In the genomic region with DNA sequence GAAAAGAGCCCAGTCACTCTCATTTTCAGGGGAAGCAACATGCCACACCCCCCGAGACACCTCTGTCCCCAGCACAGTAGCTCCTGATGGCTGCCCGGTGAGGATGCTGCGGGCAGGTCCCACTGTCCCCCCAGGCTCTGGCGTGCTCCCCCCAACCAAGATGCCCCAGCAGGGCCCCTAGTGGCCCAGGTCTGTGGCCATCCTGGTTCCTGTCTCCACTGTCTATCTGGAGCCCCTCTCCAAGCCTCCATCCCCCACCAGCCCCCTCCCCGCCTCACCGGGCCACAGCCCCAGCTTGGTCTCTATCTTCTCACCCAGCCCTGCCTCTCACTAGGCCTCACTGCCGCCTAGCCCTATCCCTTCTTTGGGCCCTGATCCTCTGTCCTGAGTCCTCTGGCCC, we compare ENCODE assay signal across 19 cellular contexts.
A peak's percentile ranks its signal among the peaks of the same experiment; 100 is the strongest.
DNase-seq lines count a peak whose midpoint lies in the region; ATAC-seq and TF ChIP-seq lines count a peak whose summit lies in the region.
"Had no signal": no experiment of that assay in that cellular context is flagged by ENCODE, and none has a peak within 500 bp of the region (broad histone marks: within the 10 kb centered on the region; RNA-seq: fewer than 3 reads in every experiment).

No MANE protein-coding gene starts in this region.

- H3K27ac Mint-ChIP-seq in H9 (peak overlapping the region in 2 of 3 experiments; percentile 23 to 76; a peak in 2 of 7 replicates), neural progenitor cell (peak overlapping the region; percentile 66)
- H3K27ac Mint-ChIP-seq in effector memory CD8-positive, alpha-beta T cell, result peak overlapping the region; percentile 89 to 98
- H3K27ac Mint-ChIP-seq in activated CD4-positive, alpha-beta memory T cell treated with anti-CD3 and anti-CD28 coated beads for 36 hours, result no peak overlapping the region
- H3K27ac Mint-ChIP-seq: CD8-positive, alpha-beta T cell had no signal

- H3K4me1 Mint-ChIP-seq in H9 (peaks cover 24 to 41% of the 10 kb centered on the region in 2 experiments), neural progenitor cell (peaks cover 53% of the 10 kb centered on the region)
- H3K4me1 Mint-ChIP-seq in effector memory CD8-positive, alpha-beta T cell (ENCODE audit: low read depth in 2 of 2), result peaks cover 11 to 12% of the 10 kb centered on the region in 2 donors
- peaks cover 5% of the 10 kb centered on the region for H3K4me1 Mint-ChIP-seq in activated CD4-positive, alpha-beta memory T cell treated with anti-CD3 and anti-CD28 coated beads for 36 hours (ENCODE audit: low read depth)

- no peak overlapping the region for H2BK15ac ChIP-seq in H9 (ENCODE audit: low read depth, low read length)

- CTCF ChIA-PET in activated CD4-positive, alpha-beta memory T cell treated with anti-CD3 and anti-CD28 coated beads for 36 hours (lab: Charles Lee), result interaction anchor here (0.6 to 2.4 kb wide), 4 partner anchors 13 to 311 kb away, joined by 3 to 11 read pairs (median 3); no protein-coding TSS in a partner anchor

- H3K4me3 Mint-ChIP-seq in H9 (no peak overlapping the region; a peak in 1 of 5 replicates), neural progenitor cell (no peak overlapping the region)
- peak overlapping the region; percentile 69 to 74 for H3K4me3 Mint-ChIP-seq in effector memory CD8-positive, alpha-beta T cell
- no peak overlapping the region for H3K4me3 Mint-ChIP-seq in activated CD4-positive, alpha-beta memory T cell treated with anti-CD3 and anti-CD28 coated beads for 36 hours
- H3K4me3 Mint-ChIP-seq: CD8-positive, alpha-beta T cell had no signal

- no peak overlapping the region for H2BK120ac ChIP-seq in H9 (ENCODE audit: low read depth, low read length, poor library complexity, severe bottlenecking)

- H3K27me3 ChIP-seq in H9 (ENCODE audit: insufficient read depth, low read length), result no peaks in the 10 kb centered on the region
- no peaks in the 10 kb centered on the region for H3K27me3 ChIP-seq in neural progenitor cell
- peaks cover 24% of the 10 kb centered on the region for H3K27me3 ChIP-seq in upper lobe of right lung
- no peaks in the 10 kb centered on the region for H3K27me3 ChIP-seq in BE2C

- H3K4ac ChIP-seq in H9 (ENCODE audit: low read depth, low read length), result no peak overlapping the region

- no peak overlapping the region for H3K23ac ChIP-seq in H9 (ENCODE audit: insufficient read length, low read depth, low read length)

- H3K56ac ChIP-seq in H9 (ENCODE audit: insufficient read length, low read depth, low read length), result no peak overlapping the region

- no peak overlapping the region for H3T11ph ChIP-seq in H9 (ENCODE audit: low read length)

- H4K20me1 ChIP-seq in H9 (ENCODE audit: control insufficient read depth, insufficient read depth, insufficient read length) (no peaks in the 10 kb centered on the region), neural progenitor cell (ENCODE audit: low read depth) (no peaks in the 10 kb centered on the region)

- H3K27ac ChIP-seq in H9 (ENCODE audit: insufficient read length, low read depth, low read length) (no peak overlapping the region), neural progenitor cell (no peak overlapping the region), upper lobe of right lung (no peak overlapping the region)
- H3K27ac ChIP-seq: RWPE1 had no signal

- ATAC-seq in effector memory CD8-positive, alpha-beta T cell (replicated peaks), result no peak
- ATAC-seq in upper lobe of right lung, result no peak
- ATAC-seq: CD8-positive, alpha-beta T cell; Panc1 had no signal

- POLR2A ChIA-PET in activated CD4-positive, alpha-beta memory T cell treated with anti-CD3 and anti-CD28 coated beads for 36 hours (lab: Charles Lee), result no interaction called here

- H3K27me3 Mint-ChIP-seq in H9 (ENCODE audit: low read depth), result peaks cover 7% of the 10 kb centered on the region
- peaks cover 16 to 49% of the 10 kb centered on the region in 2 donors for H3K27me3 Mint-ChIP-seq in effector memory CD8-positive, alpha-beta T cell
- H3K27me3 Mint-ChIP-seq in neural progenitor cell (ENCODE audit: insufficient read depth, low read depth), result peaks cover 9% of the 10 kb centered on the region
- peaks cover 17% of the 10 kb centered on the region for H3K27me3 Mint-ChIP-seq in activated CD4-positive, alpha-beta memory T cell treated with anti-CD3 and anti-CD28 coated beads for 36 hours

- H3K4me3 ChIP-seq in neural progenitor cell, result no peak overlapping the region
- no peak overlapping the region for H3K4me3 ChIP-seq in upper lobe of right lung
- no peak overlapping the region for H3K4me3 ChIP-seq in BE2C (ENCODE audit: low read depth, low read length)

- no peaks in the 10 kb centered on the region for H3K23me2 ChIP-seq in H9 (ENCODE audit: insufficient read length, low read depth, low read length, poor library complexity, severe bottlenecking)

- H3K4me2 ChIP-seq in H9 (ENCODE audit: insufficient read depth, insufficient read length, low read length) (no peak overlapping the region), neural progenitor cell (no peak overlapping the region)

- H2AFZ ChIP-seq in H9 (ENCODE audit: low read length), result no peak overlapping the region
- H2AFZ ChIP-seq in neural progenitor cell (replicated peaks), result no peak overlapping the region

- no peak for DNase-seq in H9
- DNase-seq in effector memory CD8-positive, alpha-beta T cell, result no peak
- no peak for DNase-seq in neural progenitor cell (ENCODE audit: low spot score)
- no peak for DNase-seq in upper lobe of right lung
- no peak for DNase-seq in activated CD4-positive, alpha-beta memory T cell treated with anti-CD3 and anti-CD28 coated beads for 36 hours
- no peak for DNase-seq in NCI-H146 (lab: John Stamatoyannopoulos, UW)
- no peak for DNase-seq in BE2C
- DNase-seq: NCI-H1048, NCI-H1417, NCI-H1694 treated with DMSO at 0.1 percent for 48 hours, NCI-H2081, NCI-H2227 treated with DMSO at 0.1 percent for 48 hours, NCI-H526 treated with DMSO at 0.1 percent for 48 hours, SHP77, T-helper 1 cell had no signal

- H3K9me3 Mint-ChIP-seq in H9 (no peaks in the 10 kb centered on the region; a peak in 1 of 5 replicates), neural progenitor cell (no peaks in the 10 kb centered on the region)
- H3K9me3 Mint-ChIP-seq in effector memory CD8-positive, alpha-beta T cell, result no peaks in the 10 kb centered on the region
- no peaks in the 10 kb centered on the region for H3K9me3 Mint-ChIP-seq in activated CD4-positive, alpha-beta memory T cell treated with anti-CD3 and anti-CD28 coated beads for 36 hours
- H3K9me3 Mint-ChIP-seq: CD8-positive, alpha-beta T cell had no signal

- H3K9me3 ChIP-seq in H9 (ENCODE audit: control insufficient read depth, low read depth, low read length) (no peaks in the 10 kb centered on the region), neural progenitor cell (ENCODE audit: low read depth) (no peaks in the 10 kb centered on the region), upper lobe of right lung (no peaks in the 10 kb centered on the region), BE2C (no peaks in the 10 kb centered on the region)
- H3K9me3 ChIP-seq: Caco-2 had no signal

- no peak overlapping the region for H3K18ac ChIP-seq in H9 (ENCODE audit: insufficient read length, low read depth, low read length)

- no peak overlapping the region for H4K5ac ChIP-seq in H9 (ENCODE audit: insufficient read length, low read depth, low read length)

- H2BK20ac ChIP-seq in H9 (ENCODE audit: low read depth, low read length, poor library complexity, severe bottlenecking), result no peak overlapping the region

- no peak overlapping the region for H2BK12ac ChIP-seq in H9 (ENCODE audit: insufficient read length, low read depth, low read length)

- H3K14ac ChIP-seq in H9 (ENCODE audit: insufficient read depth, low read length), result no peak overlapping the region

- H3F3A ChIP-seq in neural progenitor cell (ENCODE audit: low read depth), result peaks cover 34% of the 10 kb centered on the region

- H3K36me3 ChIP-seq in neural progenitor cell, result no peaks in the 10 kb centered on the region
- H3K36me3 ChIP-seq in upper lobe of right lung, result no peaks in the 10 kb centered on the region
- H3K36me3 ChIP-seq in BE2C, result no peaks in the 10 kb centered on the region

- no peak overlapping the region for H2BK5ac ChIP-seq in H9 (ENCODE audit: insufficient read length, low read length)

- H4K91ac ChIP-seq in H9 (ENCODE audit: insufficient read length, low read depth, low read length), result no peak overlapping the region

- intact Hi-C loops in upper lobe of right lung (cut with DNase I), result no loop called here
- intact Hi-C loops in activated CD4-positive, alpha-beta memory T cell treated with anti-CD3 and anti-CD28 coated beads for 36 hours (cut with micrococcal nuclease), result no loop called here

- H3K4me1 ChIP-seq in H9 (ENCODE audit: insufficient read depth, low read length) (peaks cover 8% of the 10 kb centered on the region; the same call in 1 of the 2 replicates), neural progenitor cell (peaks cover 7% of the 10 kb centered on the region), upper lobe of right lung (no peaks in the 10 kb centered on the region), BE2C (no peaks in the 10 kb centered on the region)
- H3K4me1 ChIP-seq: Caco-2 had no signal

- no peaks in the 10 kb centered on the region for H3K79me1 ChIP-seq in H9 (ENCODE audit: insufficient read depth, low read depth, low read length, poor library complexity, severe bottlenecking)

- H3K36me3 Mint-ChIP-seq in H9 (ENCODE audit: insufficient read depth in 1 of 3, low read depth in 3 of 3) (no peaks in the 10 kb centered on the region), neural progenitor cell (peaks cover 2% of the 10 kb centered on the region)
- H3K36me3 Mint-ChIP-seq in effector memory CD8-positive, alpha-beta T cell (ENCODE audit: insufficient read depth), result peaks cover 2% of the 10 kb centered on the region
- no peaks in the 10 kb centered on the region for H3K36me3 Mint-ChIP-seq in activated CD4-positive, alpha-beta memory T cell treated with anti-CD3 and anti-CD28 coated beads for 36 hours
- H3K36me3 Mint-ChIP-seq: CD8-positive, alpha-beta T cell had no signal

- no peak overlapping the region for H3K9ac ChIP-seq in H9 (ENCODE audit: extremely low read depth, insufficient read length, low read length)
- no peak overlapping the region for H3K9ac ChIP-seq in neural progenitor cell

- no peak overlapping the region for H4K8ac ChIP-seq in H9 (replicated peaks; ENCODE audit: insufficient read length, low read depth, low read length)

- no peak overlapping the region for H2AK5ac ChIP-seq in H9 (ENCODE audit: insufficient read length, low read length)

- H3K79me2 ChIP-seq in H9 (ENCODE audit: insufficient read depth, low read length) (no peaks in the 10 kb centered on the region), neural progenitor cell (ENCODE audit: low read depth) (no peaks in the 10 kb centered on the region)

- TF ChIP-seq CTCF in H9 (conservative IDR thresholded peaks at IDR 0.05) (no peak), neural progenitor cell (IDR thresholded peaks at IDR 0.05) (no peak), upper lobe of right lung (IDR thresholded peaks at IDR 0.05) (no peak), BE2C (IDR thresholded peaks at IDR 0.05; ENCODE audit: low read depth, low read length) (no peak)

- no CpG with 5 or more reads among the region's 7 CpGs for WGBS in H9 (ENCODE audit: extremely low coverage, insufficient read length, low lambda C conversion rate)

Comparison
In these comparisons a context has a peak if more than half of its experiments do, and no peak if none do; other contexts are left out.
1. H3K4me3 Mint-ChIP-seq: peak in effector memory CD8-positive, alpha-beta T cell (2 of 2); none in H9 (0 of 2), neural progenitor cell (single experiment) and activated CD4-positive, alpha-beta memory T cell treated with anti-CD3 and anti-CD28 coated beads for 36 hours (single experiment).